1 cellular context compared by ENCODE assay signal in genomic region chr21:37537391-37537996, GRCh38.
TF ChIP-seq lines count a peak whose summit lies in the region.

No MANE protein-coding gene starts in this region.

TF ChIP-seq in GM23338, 12 proteins besides CTCF, POLR2A, EP300 and RAD21 (continued from another document):
- TF ChIP-seq ZNF462 (CRISPR knock-in tag; IDR thresholded peaks at IDR 0.05), result no peak
- no peak for TF ChIP-seq CREB1 (CRISPR knock-in tag; IDR thresholded peaks at IDR 0.05; ENCODE audit: low read depth)
- TF ChIP-seq STAT1 (IDR thresholded peaks at IDR 0.05; ENCODE audit: unreplicated experiment), result no peak
- TF ChIP-seq REST (IDR thresholded peaks at IDR 0.05; ENCODE audit: unreplicated experiment), result no peak
- TF ChIP-seq EZH2 (IDR thresholded peaks at IDR 0.05; ENCODE audit: low read depth, unreplicated experiment), result no peak
- no peak for TF ChIP-seq ZNF331 (CRISPR knock-in tag; IDR thresholded peaks at IDR 0.05; ENCODE audit: low read depth)
- TF ChIP-seq EZH2phosphoT487 (IDR thresholded peaks at IDR 0.05; ENCODE audit: unreplicated experiment), result no peak
- no peak for TF ChIP-seq JUNB (IDR thresholded peaks at IDR 0.05; ENCODE audit: unreplicated experiment)
- TF ChIP-seq POLR2AphosphoS5 (IDR thresholded peaks at IDR 0.05; ENCODE audit: low read depth), result no peak
- TF ChIP-seq ZNF114 (CRISPR knock-in tag; IDR thresholded peaks at IDR 0.05), result no peak
